Comparison of ENCODE assay signal across 14 cellular contexts in genomic region chr1:12171206-12172041, GRCh38. TPM values are rescaled to one million over a fixed set of nuclear protein-coding genes. Genes with fewer than 3 reads are reported as not detected.
DNase-seq lines count a peak whose midpoint lies in the region; ATAC-seq and FAIRE-seq lines count a peak whose summit lies in the region.
"Had no signal": no experiment of that assay in that cellular context is flagged by ENCODE, and none has a peak within 500 bp of the region (broad histone marks: within the 10 kb centered on the region; RNA-seq: fewer than 3 reads in every experiment).

No MANE protein-coding gene starts in this region.

- H3K9me3 Mint-ChIP-seq in activated T-helper 2 cell treated with anti-CD3 and anti-CD28 coated beads, Interferon-gamma antibody, Interleukin-2, Interleukin-4, amounts not matched to agents 10 μg/mL and 5 μg/mL and 100 μg/mL, durations not matched to agents 14 hours and 24 hours and 36 hours: peaks cover 4% of the 10 kb centered on the region
- no peaks in the 10 kb centered on the region for H3K9me3 Mint-ChIP-seq in naive B cell
- H3K9me3 Mint-ChIP-seq: nephron progenitor cell had no signal

- no peak overlapping the region for H2BK12ac ChIP-seq in trophoblast cell (ENCODE audit: low read length)

- H2AK5ac ChIP-seq in trophoblast cell (ENCODE audit: low read length): no peak overlapping the region

- H4K8ac ChIP-seq in trophoblast cell (ENCODE audit: low read depth, low read length): no peak overlapping the region

- H3K18ac ChIP-seq in trophoblast cell (ENCODE audit: low read length): no peak overlapping the region

- no peaks in the 10 kb centered on the region for H3K79me2 ChIP-seq in trophoblast cell (ENCODE audit: control insufficient read depth, insufficient read depth, low read length, poor library complexity)

- ATAC-seq in naive B cell (ENCODE audit: low read depth in 2 of 2) (no peak), HG02759 (IDR thresholded peaks at IDR 0.05; ENCODE audit: unreplicated experiment) (no peak), HG03196 (IDR thresholded peaks at IDR 0.05; ENCODE audit: unreplicated experiment) (no peak)

- no peak overlapping the region for H4K12ac ChIP-seq in trophoblast cell (ENCODE audit: low read depth, low read length)

- no peak overlapping the region for H3K27ac ChIP-seq in trophoblast cell (ENCODE audit: low read depth, low read length)
- H3K27ac ChIP-seq: SJSA1 had no signal

- no peak overlapping the region for H3K4ac ChIP-seq in trophoblast cell (ENCODE audit: low read depth, low read length)

- H3K14ac ChIP-seq in trophoblast cell (ENCODE audit: low read length): no peak overlapping the region

- H2BK120ac ChIP-seq in trophoblast cell (ENCODE audit: insufficient read depth, low read length, poor library complexity): no peak overlapping the region

- no CpG with 5 or more reads among the region's 12 CpGs for WGBS in trophoblast cell (ENCODE audit: extremely low coverage, insufficient coverage, insufficient read length)

- no peak overlapping the region for H3K23ac ChIP-seq in trophoblast cell (ENCODE audit: low read length)

- H3K27me3 Mint-ChIP-seq in activated T-helper 2 cell treated with anti-CD3 and anti-CD28 coated beads, Interferon-gamma antibody, Interleukin-2, Interleukin-4, amounts not matched to agents 10 μg/mL and 5 μg/mL and 100 μg/mL, durations not matched to agents 14 hours and 24 hours and 36 hours (ENCODE audit: low read depth): no peaks in the 10 kb centered on the region
- peaks cover 0 to 6% (median 0%) of the 10 kb centered on the region in 3 donors for H3K27me3 Mint-ChIP-seq in naive B cell

- intact Hi-C loops in activated T-helper 2 cell treated with anti-CD3 and anti-CD28 coated beads, Interferon-gamma antibody, Interleukin-2, Interleukin-4, amounts not matched to agents 10 μg/mL and 5 μg/mL and 100 μg/mL, durations not matched to agents 14 hours and 24 hours and 36 hours (cut with micrococcal nuclease): loop anchor here (2.0 kb wide), 1 partner anchor 47 kb away; no protein-coding TSS in a partner anchor

- no peak for FAIRE-seq in urothelium cell line (lab: Jason Lieb, UNC)

- peaks cover 5% of the 10 kb centered on the region for H3K27me3 ChIP-seq in trophoblast cell (ENCODE audit: insufficient read depth, low read length)

- H3K79me1 ChIP-seq in trophoblast cell (ENCODE audit: low read length): peaks cover 7% of the 10 kb centered on the region

- H3K4me3 ChIP-seq in trophoblast cell (ENCODE audit: low read depth, low read length): no peak overlapping the region
- H3K4me3 ChIP-seq: SJSA1 had no signal

- H3K9ac ChIP-seq in trophoblast cell (ENCODE audit: low read length): no peak overlapping the region

- no peak overlapping the region for H2AFZ ChIP-seq in trophoblast cell (ENCODE audit: insufficient read depth, low read length, poor library complexity)

- peaks cover 68% of the 10 kb centered on the region for H3K36me3 Mint-ChIP-seq in activated T-helper 2 cell treated with anti-CD3 and anti-CD28 coated beads, Interferon-gamma antibody, Interleukin-2, Interleukin-4, amounts not matched to agents 10 μg/mL and 5 μg/mL and 100 μg/mL, durations not matched to agents 14 hours and 24 hours and 36 hours (ENCODE audit: low read depth)
- peaks cover 0 to 8% of the 10 kb centered on the region in 2 donors for H3K36me3 Mint-ChIP-seq in naive B cell

- H3K9me3 ChIP-seq in trophoblast cell (ENCODE audit: insufficient read depth, low read depth, low read length): no peaks in the 10 kb centered on the region
- H3K9me3 ChIP-seq: SJSA1 had no signal

- H3K4me2 ChIP-seq in trophoblast cell (ENCODE audit: low read length): no peak overlapping the region

- H3K4me3 Mint-ChIP-seq in activated T-helper 2 cell treated with anti-CD3 and anti-CD28 coated beads, Interferon-gamma antibody, Interleukin-2, Interleukin-4, amounts not matched to agents 10 μg/mL and 5 μg/mL and 100 μg/mL, durations not matched to agents 14 hours and 24 hours and 36 hours (ENCODE audit: low read depth): peak overlapping the region; percentile 67
- peak overlapping the region in 2 of 8 donors; percentile 22 to 26 for H3K4me3 Mint-ChIP-seq in naive B cell
- H3K4me3 Mint-ChIP-seq: nephron progenitor cell had no signal

- H3K4me1 ChIP-seq in trophoblast cell (ENCODE audit: control insufficient read depth in 1 of 2, insufficient read depth in 2 of 2, low read length in 2 of 2): peaks cover 11 to 17% of the 10 kb centered on the region in 2 experiments

- peaks cover 0 to 2% of the 10 kb centered on the region in 2 experiments for H3K36me3 ChIP-seq in trophoblast cell (ENCODE audit: control insufficient read depth in 1 of 2, insufficient read depth in 2 of 2, low read length in 2 of 2)
- H3K36me3 ChIP-seq: SJSA1 had no signal

- H4K91ac ChIP-seq in trophoblast cell (ENCODE audit: low read depth, low read length): no peak overlapping the region

- H2BK5ac ChIP-seq in trophoblast cell (ENCODE audit: low read depth, low read length, poor library complexity): no peak overlapping the region

- H3K27ac Mint-ChIP-seq in activated T-helper 2 cell treated with anti-CD3 and anti-CD28 coated beads, Interferon-gamma antibody, Interleukin-2, Interleukin-4, amounts not matched to agents 10 μg/mL and 5 μg/mL and 100 μg/mL, durations not matched to agents 14 hours and 24 hours and 36 hours: peak overlapping the region; percentile 98
- peak overlapping the region; percentile 47 to 91 (median 88) for H3K27ac Mint-ChIP-seq in naive B cell
- H3K27ac Mint-ChIP-seq: nephron progenitor cell had no signal

- peaks cover 75% of the 10 kb centered on the region for H3K4me1 Mint-ChIP-seq in activated T-helper 2 cell treated with anti-CD3 and anti-CD28 coated beads, Interferon-gamma antibody, Interleukin-2, Interleukin-4, amounts not matched to agents 10 μg/mL and 5 μg/mL and 100 μg/mL, durations not matched to agents 14 hours and 24 hours and 36 hours (ENCODE audit: low read depth)
- peaks cover 70 to 81% (median 78%) of the 10 kb centered on the region in 3 donors for H3K4me1 Mint-ChIP-seq in naive B cell

- DNase-seq in stimulated activated CD4-positive, alpha-beta T cell treated with anti-CD3 and anti-CD28 coated beads, Interleukin-4, amount 100 ng/mL, for 24 hours: peak; percentile 40
- no peak for DNase-seq in stimulated activated CD4-positive, alpha-beta T cell treated with anti-CD3 and anti-CD28 coated beads, Interleukin-2, amount 100 ng/mL, for 48 hours
- no peak for DNase-seq in activated T-helper 2 cell treated with anti-CD3 and anti-CD28 coated beads, Interferon-gamma antibody, Interleukin-2, Interleukin-4, amounts not matched to agents 10 μg/mL and 5 μg/mL and 100 μg/mL, durations not matched to agents 14 hours and 24 hours and 36 hours (ENCODE audit: low spot score)
- DNase-seq in naive B cell (no peak), trophoblast cell (no peak), urothelium cell line (ENCODE audit: low spot score) (no peak)
- DNase-seq: Karpas-422; NCI-H187 treated with DMSO at 0.1 percent for 48 hours; NCI-H774; nephron progenitor cell; stimulated activated CD4-positive, alpha-beta T cell treated with anti-CD3 and anti-CD28 coated beads, Interleukin-12 subunit alpha, Interleukin-12 subunit beta, amount 100 ng/mL, for 4 hours had no signal

RNA-seq across cellular contexts. Expression of gene TNFRSF1B, which starts 4.6 kb away (rescaled TPM):
- total RNA-seq in activated T-helper 2 cell treated with anti-CD3 and anti-CD28 coated beads, Interferon-gamma antibody, Interleukin-2, Interleukin-4, amounts not matched to agents 10 μg/mL and 5 μg/mL and 100 μg/mL, durations not matched to agents 14 hours and 24 hours and 36 hours: 150 and 153 TPM in 2 replicates
- 10 to 100 TPM; 29.0 to 54.0 (median 42.7) TPM for polyA plus RNA-seq in naive B cell (ENCODE audit: low read depth in 6 of 6)
- polyA plus RNA-seq in trophoblast cell (2013): 239 and 247 TPM in 2 replicates

RNA-seq across cellular contexts. Expression of gene VPS13D, which starts 58.4 kb away (rescaled TPM):
- 28.6 and 32.1 TPM in 2 replicates for total RNA-seq in activated T-helper 2 cell treated with anti-CD3 and anti-CD28 coated beads, Interferon-gamma antibody, Interleukin-2, Interleukin-4, amounts not matched to agents 10 μg/mL and 5 μg/mL and 100 μg/mL, durations not matched to agents 14 hours and 24 hours and 36 hours
- 10 to 100 TPM in 4 of 6 donors, 1 to 10 TPM in 2; 7.6 to 14.6 (median 11.8) TPM for polyA plus RNA-seq in naive B cell (ENCODE audit: low read depth in 6 of 6)
- 10.5 TPM in 2 replicates for polyA plus RNA-seq in trophoblast cell (2013)
